Comparison of ENCODE assay signal across 8 cellular contexts in the genomic region with DNA sequence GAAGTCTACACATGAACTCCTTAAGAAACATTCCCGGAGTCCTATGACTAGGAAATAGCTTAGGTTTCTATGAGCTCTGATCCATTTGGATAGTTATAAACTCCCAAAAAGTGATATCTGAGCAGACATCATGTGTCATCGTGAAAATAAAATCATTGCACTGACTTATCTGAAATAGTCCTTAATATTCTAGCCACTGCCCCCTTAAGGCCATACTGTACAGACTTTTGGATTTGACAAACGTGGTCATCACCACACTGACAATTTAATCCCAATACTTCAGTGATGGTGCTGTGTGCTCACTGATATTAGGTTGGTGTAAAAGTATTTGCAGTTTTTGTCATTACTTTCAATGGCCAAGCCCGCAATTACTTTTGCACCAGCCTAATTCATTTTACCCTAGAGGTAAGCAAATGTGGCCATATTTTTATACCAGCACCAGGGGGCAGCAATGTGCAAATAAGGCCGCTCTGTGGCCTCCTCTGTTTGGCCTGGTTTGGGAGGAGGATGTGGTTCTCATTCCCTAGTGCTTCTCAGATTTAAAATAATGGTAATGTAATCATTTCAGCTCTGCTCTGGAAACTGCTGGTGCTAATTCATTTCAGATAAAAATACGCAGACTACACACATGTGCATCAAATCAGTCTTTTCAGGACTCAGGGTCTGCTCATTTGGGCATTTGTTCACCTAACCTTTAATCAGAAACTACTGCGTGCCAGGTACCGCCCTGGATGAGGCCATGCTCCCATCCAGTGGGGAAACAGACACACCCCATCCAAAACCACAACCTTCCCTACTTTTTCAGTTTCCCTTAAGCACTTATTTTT.
DNase-seq lines count a peak whose midpoint lies in the region; ATAC-seq, FAIRE-seq and TF ChIP-seq lines count a peak whose summit lies in the region.

No MANE protein-coding gene starts in this region.

- H3K36me3 Mint-ChIP-seq in activated naive CD4-positive, alpha-beta T cell treated with anti-CD3 and anti-CD28 coated beads for 36 hours (ENCODE audit: low read depth), result no peaks in the 10 kb centered on the region
- H3K36me3 Mint-ChIP-seq in glutamatergic neuron (ENCODE audit: unreplicated experiment), result no peaks in the 10 kb centered on the region

- H3K4me1 ChIP-seq in Karpas-422 (ENCODE audit: low read length), result no peaks in the 10 kb centered on the region

- no peak overlapping the region for H2AFZ ChIP-seq in Karpas-422 (ENCODE audit: low read length)

- peaks cover 27% of the 10 kb centered on the region for H3K4me1 Mint-ChIP-seq in activated naive CD4-positive, alpha-beta T cell treated with anti-CD3 and anti-CD28 coated beads for 36 hours (ENCODE audit: low read depth)
- H3K4me1 Mint-ChIP-seq in glutamatergic neuron (ENCODE audit: low read depth, unreplicated experiment), result peaks cover 11% of the 10 kb centered on the region

- FAIRE-seq in urothelium cell line (lab: Jason Lieb, UNC), result no peak

- DNase-seq in ELR (ENCODE audit: low read depth), result peak; percentile 87
- DNase-seq in Karpas-422, result peak; percentile 91
- peak; percentile 82 for DNase-seq in SK-N-DZ (ENCODE audit: low spot score)
- DNase-seq in activated naive CD4-positive, alpha-beta T cell treated with anti-CD3 and anti-CD28 coated beads for 36 hours, result peak; percentile 89
- peak; percentile 80 for DNase-seq in glutamatergic neuron
- DNase-seq in posterior vena cava (ENCODE audit: low spot score), result peak; percentile 88
- DNase-seq in urothelium cell line (ENCODE audit: low spot score), result peak; percentile 44

- H3K27me3 Mint-ChIP-seq in activated naive CD4-positive, alpha-beta T cell treated with anti-CD3 and anti-CD28 coated beads for 36 hours (ENCODE audit: low read depth), result no peaks in the 10 kb centered on the region
- H3K27me3 Mint-ChIP-seq in glutamatergic neuron (ENCODE audit: unreplicated experiment), result no peaks in the 10 kb centered on the region

- no peak overlapping the region for H3K27ac Mint-ChIP-seq in activated naive CD4-positive, alpha-beta T cell treated with anti-CD3 and anti-CD28 coated beads for 36 hours
- no peak overlapping the region for H3K27ac Mint-ChIP-seq in glutamatergic neuron (ENCODE audit: unreplicated experiment)

- H3K9me3 Mint-ChIP-seq in activated naive CD4-positive, alpha-beta T cell treated with anti-CD3 and anti-CD28 coated beads for 36 hours, result no peaks in the 10 kb centered on the region
- no peaks in the 10 kb centered on the region for H3K9me3 Mint-ChIP-seq in glutamatergic neuron (ENCODE audit: unreplicated experiment)

- H3K4me3 Mint-ChIP-seq in activated naive CD4-positive, alpha-beta T cell treated with anti-CD3 and anti-CD28 coated beads for 36 hours, result no peak overlapping the region
- no peak overlapping the region for H3K4me3 Mint-ChIP-seq in glutamatergic neuron (ENCODE audit: unreplicated experiment)

- no peak overlapping the region for H3K4me2 ChIP-seq in Karpas-422 (ENCODE audit: low read depth, low read length, poor library complexity, severe bottlenecking)

- H3K9me2 ChIP-seq in Karpas-422 (replicated peaks; ENCODE audit: insufficient read depth, low read length), result no peaks in the 10 kb centered on the region

- no peak overlapping the region for H3K27ac ChIP-seq in Karpas-422 (ENCODE audit: low read length)

- no peaks in the 10 kb centered on the region for H4K20me1 ChIP-seq in Karpas-422 (ENCODE audit: insufficient read depth, low read depth, low read length)

- no peak overlapping the region for H3K4me3 ChIP-seq in Karpas-422 (ENCODE audit: low read length)

- no peaks in the 10 kb centered on the region for H3K27me3 ChIP-seq in Karpas-422 (ENCODE audit: low read length)

- intact Hi-C loops in activated naive CD4-positive, alpha-beta T cell treated with anti-CD3 and anti-CD28 coated beads for 36 hours (cut with micrococcal nuclease), result loop anchor here (1.0 to 10.0 kb wide), 10 partner anchors 115 to 771 kb away; a partner anchor contains a TSS
- intact Hi-C loops in posterior vena cava (cut with DNase I), result loop anchor here (5.0 to 10.0 kb wide), 2 partner anchors 163 to 226 kb away; no protein-coding TSS in a partner anchor

- TF ChIP-seq CTCF in glutamatergic neuron (IDR thresholded peaks at IDR 0.05; ENCODE audit: partially characterized antibody, unreplicated experiment), result peak; percentile 81

- no peaks in the 10 kb centered on the region for H3K79me2 ChIP-seq in Karpas-422 (ENCODE audit: low read length)

- ATAC-seq in GM21723 (IDR thresholded peaks at IDR 0.05; ENCODE audit: unreplicated experiment), result peak; percentile 88

- no peaks in the 10 kb centered on the region for H3K36me3 ChIP-seq in Karpas-422 (ENCODE audit: insufficient read depth, low read length)

- no peaks in the 10 kb centered on the region for H3K9me3 ChIP-seq in Karpas-422 (ENCODE audit: low read length)

- CTCF ChIA-PET in activated naive CD4-positive, alpha-beta T cell treated with anti-CD3 and anti-CD28 coated beads for 36 hours (lab: Charles Lee), result interaction anchor here (0.6 to 9.6 kb wide), 12 partner anchors 15 to 462 kb away, joined by 3 to 134 read pairs (median 4); no protein-coding TSS in a partner anchor

- H3K9ac ChIP-seq in Karpas-422 (ENCODE audit: low read length), result no peak overlapping the region
